In the genomic region with DNA sequence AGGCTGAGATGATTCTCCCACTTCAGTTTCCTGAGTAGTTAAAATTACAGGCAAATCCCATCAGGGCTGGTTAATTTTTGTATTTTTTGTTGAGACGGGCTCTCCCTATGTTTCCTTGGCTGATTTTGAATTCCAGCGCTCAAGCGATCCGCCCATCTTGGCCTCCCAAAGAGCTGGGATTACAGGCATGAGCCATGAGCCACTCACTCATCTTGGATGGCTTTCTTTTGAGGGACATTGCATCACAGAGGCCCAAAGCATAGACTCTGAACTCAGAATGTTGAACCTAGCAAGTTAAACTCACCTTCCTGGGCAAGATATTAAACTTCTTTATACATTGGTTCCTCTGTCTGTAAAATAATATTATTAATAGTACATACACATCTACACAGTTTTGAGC, we compare ENCODE assay signal across 1 cellular context.
TF ChIP-seq lines count a peak whose summit lies in the region.

No MANE protein-coding gene starts in this region.

TF ChIP-seq in HepG2, 621 proteins besides CTCF, POLR2A, EP300 and RAD21 (continues in another document):
- peak; percentile 65; the same call in 1 of the 2 replicates for TF ChIP-seq CEBPB (IDR thresholded peaks at IDR 0.05; ENCODE audit: borderline replicate concordance, low read depth, low read length)
- no peak for TF ChIP-seq NR1H2 (CRISPR knock-in tag; IDR thresholded peaks at IDR 0.05; ENCODE audit: borderline replicate concordance, low read depth)
- TF ChIP-seq, protein P1, sequence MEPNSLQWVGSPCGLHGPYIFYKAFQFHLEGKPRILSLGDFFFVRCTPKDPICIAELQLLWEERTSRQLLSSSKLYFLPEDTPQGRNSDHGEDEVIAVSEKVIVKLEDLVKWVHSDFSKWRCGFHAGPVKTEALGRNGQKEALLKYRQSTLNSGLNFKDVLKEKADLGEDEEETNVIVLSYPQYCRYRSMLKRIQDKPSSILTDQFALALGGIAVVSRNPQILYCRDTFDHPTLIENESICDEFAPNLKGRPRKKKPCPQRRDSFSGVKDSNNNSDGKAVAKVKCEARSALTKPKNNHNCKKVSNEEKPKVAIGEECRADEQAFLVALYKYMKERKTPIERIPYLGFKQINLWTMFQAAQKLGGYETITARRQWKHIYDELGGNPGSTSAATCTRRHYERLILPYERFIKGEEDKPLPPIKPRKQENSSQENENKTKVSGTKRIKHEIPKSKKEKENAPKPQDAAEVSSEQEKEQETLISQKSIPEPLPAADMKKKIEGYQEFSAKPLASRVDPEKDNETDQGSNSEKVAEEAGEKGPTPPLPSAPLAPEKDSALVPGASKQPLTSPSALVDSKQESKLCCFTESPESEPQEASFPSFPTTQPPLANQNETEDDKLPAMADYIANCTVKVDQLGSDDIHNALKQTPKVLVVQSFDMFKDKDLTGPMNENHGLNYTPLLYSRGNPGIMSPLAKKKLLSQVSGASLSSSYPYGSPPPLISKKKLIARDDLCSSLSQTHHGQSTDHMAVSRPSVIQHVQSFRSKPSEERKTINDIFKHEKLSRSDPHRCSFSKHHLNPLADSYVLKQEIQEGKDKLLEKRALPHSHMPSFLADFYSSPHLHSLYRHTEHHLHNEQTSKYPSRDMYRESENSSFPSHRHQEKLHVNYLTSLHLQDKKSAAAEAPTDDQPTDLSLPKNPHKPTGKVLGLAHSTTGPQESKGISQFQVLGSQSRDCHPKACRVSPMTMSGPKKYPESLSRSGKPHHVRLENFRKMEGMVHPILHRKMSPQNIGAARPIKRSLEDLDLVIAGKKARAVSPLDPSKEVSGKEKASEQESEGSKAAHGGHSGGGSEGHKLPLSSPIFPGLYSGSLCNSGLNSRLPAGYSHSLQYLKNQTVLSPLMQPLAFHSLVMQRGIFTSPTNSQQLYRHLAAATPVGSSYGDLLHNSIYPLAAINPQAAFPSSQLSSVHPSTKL (CRISPR knock-in tag; IDR thresholded peaks at IDR 0.05): peak; percentile 36; the same call in 1 of the 2 replicates
- no peak for TF ChIP-seq ZNF569 (CRISPR knock-in tag; IDR thresholded peaks at IDR 0.05; ENCODE audit: borderline replicate concordance)
- peak; percentile 27; the same call in 1 of the 2 replicates for TF ChIP-seq SALL1 (CRISPR knock-in tag; IDR thresholded peaks at IDR 0.05)
- 0 out of 2 replicates have a peak, but pooled peaks have one; percentile 26 for TF ChIP-seq BCL6 (CRISPR knock-in tag; IDR thresholded peaks at IDR 0.05)
- TF ChIP-seq ZNF644 (CRISPR knock-in tag; IDR thresholded peaks at IDR 0.05; ENCODE audit: low read depth): peak; percentile 60; the same call in 1 of the 2 replicates
- no peak for TF ChIP-seq ZZZ3 (CRISPR knock-in tag; IDR thresholded peaks at IDR 0.05; ENCODE audit: borderline replicate concordance)
- TF ChIP-seq ZNF225 (CRISPR knock-in tag; IDR thresholded peaks at IDR 0.05): no peak
- TF ChIP-seq, protein P2, sequence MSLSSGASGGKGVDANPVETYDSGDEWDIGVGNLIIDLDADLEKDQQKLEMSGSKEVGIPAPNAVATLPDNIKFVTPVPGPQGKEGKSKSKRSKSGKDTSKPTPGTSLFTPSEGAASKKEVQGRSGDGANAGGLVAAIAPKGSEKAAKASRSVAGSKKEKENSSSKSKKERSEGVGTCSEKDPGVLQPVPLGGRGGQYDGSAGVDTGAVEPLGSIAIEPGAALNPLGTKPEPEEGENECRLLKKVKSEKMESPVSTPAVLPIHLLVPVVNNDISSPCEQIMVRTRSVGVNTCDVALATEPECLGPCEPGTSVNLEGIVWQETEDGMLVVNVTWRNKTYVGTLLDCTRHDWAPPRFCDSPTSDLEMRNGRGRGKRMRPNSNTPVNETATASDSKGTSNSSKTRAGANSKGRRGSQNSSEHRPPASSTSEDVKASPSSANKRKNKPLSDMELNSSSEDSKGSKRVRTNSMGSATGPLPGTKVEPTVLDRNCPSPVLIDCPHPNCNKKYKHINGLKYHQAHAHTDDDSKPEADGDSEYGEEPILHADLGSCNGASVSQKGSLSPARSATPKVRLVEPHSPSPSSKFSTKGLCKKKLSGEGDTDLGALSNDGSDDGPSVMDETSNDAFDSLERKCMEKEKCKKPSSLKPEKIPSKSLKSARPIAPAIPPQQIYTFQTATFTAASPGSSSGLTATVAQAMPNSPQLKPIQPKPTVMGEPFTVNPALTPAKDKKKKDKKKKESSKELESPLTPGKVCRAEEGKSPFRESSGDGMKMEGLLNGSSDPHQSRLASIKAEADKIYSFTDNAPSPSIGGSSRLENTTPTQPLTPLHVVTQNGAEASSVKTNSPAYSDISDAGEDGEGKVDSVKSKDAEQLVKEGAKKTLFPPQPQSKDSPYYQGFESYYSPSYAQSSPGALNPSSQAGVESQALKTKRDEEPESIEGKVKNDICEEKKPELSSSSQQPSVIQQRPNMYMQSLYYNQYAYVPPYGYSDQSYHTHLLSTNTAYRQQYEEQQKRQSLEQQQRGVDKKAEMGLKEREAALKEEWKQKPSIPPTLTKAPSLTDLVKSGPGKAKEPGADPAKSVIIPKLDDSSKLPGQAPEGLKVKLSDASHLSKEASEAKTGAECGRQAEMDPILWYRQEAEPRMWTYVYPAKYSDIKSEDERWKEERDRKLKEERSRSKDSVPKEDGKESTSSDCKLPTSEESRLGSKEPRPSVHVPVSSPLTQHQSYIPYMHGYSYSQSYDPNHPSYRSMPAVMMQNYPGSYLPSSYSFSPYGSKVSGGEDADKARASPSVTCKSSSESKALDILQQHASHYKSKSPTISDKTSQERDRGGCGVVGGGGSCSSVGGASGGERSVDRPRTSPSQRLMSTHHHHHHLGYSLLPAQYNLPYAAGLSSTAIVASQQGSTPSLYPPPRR (CRISPR knock-in tag; IDR thresholded peaks at IDR 0.05; ENCODE audit: borderline replicate concordance): no peak
- TF ChIP-seq, protein P3, sequence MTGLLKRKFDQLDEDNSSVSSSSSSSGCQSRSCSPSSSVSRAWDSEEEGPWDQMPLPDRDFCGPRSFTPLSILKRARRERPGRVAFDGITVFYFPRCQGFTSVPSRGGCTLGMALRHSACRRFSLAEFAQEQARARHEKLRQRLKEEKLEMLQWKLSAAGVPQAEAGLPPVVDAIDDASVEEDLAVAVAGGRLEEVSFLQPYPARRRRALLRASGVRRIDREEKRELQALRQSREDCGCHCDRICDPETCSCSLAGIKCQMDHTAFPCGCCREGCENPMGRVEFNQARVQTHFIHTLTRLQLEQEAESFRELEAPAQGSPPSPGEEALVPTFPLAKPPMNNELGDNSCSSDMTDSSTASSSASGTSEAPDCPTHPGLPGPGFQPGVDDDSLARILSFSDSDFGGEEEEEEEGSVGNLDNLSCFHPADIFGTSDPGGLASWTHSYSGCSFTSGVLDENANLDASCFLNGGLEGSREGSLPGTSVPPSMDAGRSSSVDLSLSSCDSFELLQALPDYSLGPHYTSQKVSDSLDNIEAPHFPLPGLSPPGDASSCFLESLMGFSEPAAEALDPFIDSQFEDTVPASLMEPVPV (CRISPR knock-in tag; IDR thresholded peaks at IDR 0.05): no peak
- TF ChIP-seq, protein P4, sequence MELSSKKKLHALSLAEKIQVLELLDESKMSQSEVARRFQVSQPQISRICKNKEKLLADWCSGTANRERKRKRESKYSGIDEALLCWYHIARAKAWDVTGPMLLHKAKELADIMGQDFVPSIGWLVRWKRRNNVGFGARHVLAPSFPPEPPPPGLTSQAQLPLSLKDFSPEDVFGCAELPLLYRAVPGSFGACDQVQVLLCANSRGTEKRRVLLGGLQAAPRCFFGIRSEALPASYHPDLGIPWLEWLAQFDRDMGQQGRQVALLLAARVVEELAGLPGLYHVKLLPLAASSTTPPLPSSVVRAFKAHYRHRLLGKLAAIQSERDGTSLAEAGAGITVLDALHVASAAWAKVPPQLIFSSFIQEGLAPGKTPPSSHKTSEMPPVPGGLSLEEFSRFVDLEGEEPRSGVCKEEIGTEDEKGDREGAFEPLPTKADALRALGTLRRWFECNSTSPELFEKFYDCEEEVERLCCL (CRISPR knock-in tag; IDR thresholded peaks at IDR 0.05; ENCODE audit: borderline replicate concordance): no peak
- no peak for TF ChIP-seq ZNF619 (CRISPR knock-in tag; IDR thresholded peaks at IDR 0.05)
- TF ChIP-seq ZNF589 (CRISPR knock-in tag; conservative IDR thresholded peaks at IDR 0.05): no peak
- TF ChIP-seq KDM6A (CRISPR knock-in tag; IDR thresholded peaks at IDR 0.05; ENCODE audit: low read depth): no peak
- no peak for TF ChIP-seq ZNF251 (CRISPR knock-in tag; IDR thresholded peaks at IDR 0.05)
- no peak for TF ChIP-seq MED8 (CRISPR knock-in tag; IDR thresholded peaks at IDR 0.05; ENCODE audit: insufficient replicate concordance)
- no peak for TF ChIP-seq IKZF4 (CRISPR knock-in tag; IDR thresholded peaks at IDR 0.05; ENCODE audit: borderline replicate concordance, low read depth, not compliant biosample characterization)
- no peak for TF ChIP-seq MTA1 (CRISPR knock-in tag; IDR thresholded peaks at IDR 0.05; ENCODE audit: borderline replicate concordance)
- TF ChIP-seq FOSL2 (CRISPR knock-in tag; IDR thresholded peaks at IDR 0.05): peak; percentile 35
- TF ChIP-seq ARID2 (CRISPR knock-in tag; IDR thresholded peaks at IDR 0.05; ENCODE audit: borderline replicate concordance): no peak
- TF ChIP-seq ZNF839 (CRISPR knock-in tag; IDR thresholded peaks at IDR 0.05; ENCODE audit: borderline replicate concordance): no peak
- TF ChIP-seq, protein P5, sequence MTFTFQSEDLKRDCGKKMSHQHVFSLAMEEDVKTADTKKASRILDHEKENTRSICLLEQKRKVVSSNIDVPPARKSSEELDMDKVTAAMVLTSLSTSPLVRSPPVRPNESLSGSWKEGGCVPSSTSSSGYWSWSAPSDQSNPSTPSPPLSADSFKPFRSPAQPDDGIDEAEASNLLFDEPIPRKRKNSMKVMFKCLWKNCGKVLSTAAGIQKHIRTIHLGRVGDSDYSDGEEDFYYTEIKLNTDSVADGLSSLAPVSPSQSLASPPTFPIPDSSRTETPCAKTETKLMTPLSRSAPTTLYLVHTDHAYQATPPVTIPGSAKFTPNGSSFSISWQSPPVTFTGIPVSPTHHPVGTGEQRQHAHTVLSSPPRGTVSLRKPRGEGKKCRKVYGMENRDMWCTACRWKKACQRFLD (CRISPR knock-in tag; IDR thresholded peaks at IDR 0.05; ENCODE audit: borderline replicate concordance): no peak
- TF ChIP-seq, protein P6, sequence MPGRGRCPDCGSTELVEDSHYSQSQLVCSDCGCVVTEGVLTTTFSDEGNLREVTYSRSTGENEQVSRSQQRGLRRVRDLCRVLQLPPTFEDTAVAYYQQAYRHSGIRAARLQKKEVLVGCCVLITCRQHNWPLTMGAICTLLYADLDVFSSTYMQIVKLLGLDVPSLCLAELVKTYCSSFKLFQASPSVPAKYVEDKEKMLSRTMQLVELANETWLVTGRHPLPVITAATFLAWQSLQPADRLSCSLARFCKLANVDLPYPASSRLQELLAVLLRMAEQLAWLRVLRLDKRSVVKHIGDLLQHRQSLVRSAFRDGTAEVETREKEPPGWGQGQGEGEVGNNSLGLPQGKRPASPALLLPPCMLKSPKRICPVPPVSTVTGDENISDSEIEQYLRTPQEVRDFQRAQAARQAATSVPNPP (CRISPR knock-in tag; IDR thresholded peaks at IDR 0.05): no peak
- TF ChIP-seq, protein P7, sequence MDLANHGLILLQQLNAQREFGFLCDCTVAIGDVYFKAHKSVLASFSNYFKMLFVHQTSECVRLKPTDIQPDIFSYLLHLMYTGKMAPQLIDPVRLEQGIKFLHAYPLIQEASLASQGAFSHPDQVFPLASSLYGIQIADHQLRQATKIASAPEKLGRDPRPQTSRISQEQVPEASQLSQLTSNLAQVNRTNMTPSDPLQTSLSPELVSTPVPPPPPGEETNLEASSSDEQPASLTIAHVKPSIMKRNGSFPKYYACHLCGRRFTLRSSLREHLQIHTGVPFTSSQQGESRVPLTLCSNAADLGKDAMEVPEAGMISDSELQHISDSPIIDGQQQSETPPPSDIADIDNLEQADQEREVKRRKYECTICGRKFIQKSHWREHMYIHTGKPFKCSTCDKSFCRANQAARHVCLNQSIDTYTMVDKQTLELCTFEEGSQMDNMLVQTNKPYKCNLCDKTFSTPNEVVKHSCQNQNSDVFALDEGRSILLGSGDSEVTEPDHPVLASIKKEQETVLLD (CRISPR knock-in tag; IDR thresholded peaks at IDR 0.05; ENCODE audit: low read depth): no peak
- TF ChIP-seq ZNF205 (CRISPR knock-in tag; IDR thresholded peaks at IDR 0.05): no peak
- no peak for TF ChIP-seq FOXA1 (IDR thresholded peaks at IDR 0.05)
- TF ChIP-seq FOXA1 (CRISPR knock-in tag; IDR thresholded peaks at IDR 0.05): no peak
- TF ChIP-seq CBX1 (IDR thresholded peaks at IDR 0.05; ENCODE audit: low read depth): no peak
- peak; percentile 79 for TF ChIP-seq CEBPG (CRISPR knock-in tag; IDR thresholded peaks at IDR 0.05)
- no peak for TF ChIP-seq FOXA3 (CRISPR knock-in tag; IDR thresholded peaks at IDR 0.05)
- no peak for TF ChIP-seq CBX2 (IDR thresholded peaks at IDR 0.05; ENCODE audit: low read depth, low read length)
- TF ChIP-seq CBX2 (CRISPR knock-in tag; IDR thresholded peaks at IDR 0.05; ENCODE audit: low read depth): no peak
- TF ChIP-seq, protein P8, sequence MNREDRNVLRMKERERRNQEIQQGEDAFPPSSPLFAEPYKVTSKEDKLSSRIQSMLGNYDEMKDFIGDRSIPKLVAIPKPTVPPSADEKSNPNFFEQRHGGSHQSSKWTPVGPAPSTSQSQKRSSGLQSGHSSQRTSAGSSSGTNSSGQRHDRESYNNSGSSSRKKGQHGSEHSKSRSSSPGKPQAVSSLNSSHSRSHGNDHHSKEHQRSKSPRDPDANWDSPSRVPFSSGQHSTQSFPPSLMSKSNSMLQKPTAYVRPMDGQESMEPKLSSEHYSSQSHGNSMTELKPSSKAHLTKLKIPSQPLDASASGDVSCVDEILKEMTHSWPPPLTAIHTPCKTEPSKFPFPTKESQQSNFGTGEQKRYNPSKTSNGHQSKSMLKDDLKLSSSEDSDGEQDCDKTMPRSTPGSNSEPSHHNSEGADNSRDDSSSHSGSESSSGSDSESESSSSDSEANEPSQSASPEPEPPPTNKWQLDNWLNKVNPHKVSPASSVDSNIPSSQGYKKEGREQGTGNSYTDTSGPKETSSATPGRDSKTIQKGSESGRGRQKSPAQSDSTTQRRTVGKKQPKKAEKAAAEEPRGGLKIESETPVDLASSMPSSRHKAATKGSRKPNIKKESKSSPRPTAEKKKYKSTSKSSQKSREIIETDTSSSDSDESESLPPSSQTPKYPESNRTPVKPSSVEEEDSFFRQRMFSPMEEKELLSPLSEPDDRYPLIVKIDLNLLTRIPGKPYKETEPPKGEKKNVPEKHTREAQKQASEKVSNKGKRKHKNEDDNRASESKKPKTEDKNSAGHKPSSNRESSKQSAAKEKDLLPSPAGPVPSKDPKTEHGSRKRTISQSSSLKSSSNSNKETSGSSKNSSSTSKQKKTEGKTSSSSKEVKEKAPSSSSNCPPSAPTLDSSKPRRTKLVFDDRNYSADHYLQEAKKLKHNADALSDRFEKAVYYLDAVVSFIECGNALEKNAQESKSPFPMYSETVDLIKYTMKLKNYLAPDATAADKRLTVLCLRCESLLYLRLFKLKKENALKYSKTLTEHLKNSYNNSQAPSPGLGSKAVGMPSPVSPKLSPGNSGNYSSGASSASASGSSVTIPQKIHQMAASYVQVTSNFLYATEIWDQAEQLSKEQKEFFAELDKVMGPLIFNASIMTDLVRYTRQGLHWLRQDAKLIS (CRISPR knock-in tag; IDR thresholded peaks at IDR 0.05): no peak
- peak; percentile 67 for TF ChIP-seq HNF4A (CRISPR knock-in tag; IDR thresholded peaks at IDR 0.05)
- no peak for TF ChIP-seq DNMT3B (CRISPR knock-in tag; conservative IDR thresholded peaks at IDR 0.05)
- no peak for TF ChIP-seq SALL2 (CRISPR knock-in tag; IDR thresholded peaks at IDR 0.05)
